ENCODE assay signal across 22 cellular contexts in the genomic region with DNA sequence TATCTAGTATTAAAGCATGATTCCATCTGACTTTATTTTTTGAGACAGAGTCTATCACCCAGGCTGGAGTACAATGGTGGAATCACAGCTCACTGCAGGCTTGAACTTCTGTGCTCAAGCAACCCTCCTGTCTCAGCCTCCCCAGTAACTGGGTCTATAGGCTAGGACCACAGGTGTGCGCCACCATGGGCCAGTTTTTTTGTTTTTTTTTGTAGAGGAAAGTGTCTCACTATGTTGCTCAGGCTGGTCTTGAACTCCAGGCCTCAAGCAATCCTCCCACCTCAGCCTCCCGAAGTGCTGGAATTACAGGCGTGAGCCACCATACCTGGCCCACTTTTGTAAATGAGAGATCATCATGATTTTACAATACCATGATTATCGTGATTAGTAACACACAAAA. TPM values are rescaled to one million over a fixed set of nuclear protein-coding genes. Genes with fewer than 3 reads are reported as not detected.
DNase-seq lines count a peak whose midpoint lies in the region; ATAC-seq and TF ChIP-seq lines count a peak whose summit lies in the region.
"Had no signal": no experiment of that assay in that cellular context is flagged by ENCODE, and none has a peak within 500 bp of the region (broad histone marks: within the 10 kb centered on the region; RNA-seq: fewer than 3 reads in every experiment).

No MANE protein-coding gene starts in this region.

- no peak overlapping the region for H3K27ac ChIP-seq in mammary epithelial cell (ENCODE audit: insufficient read depth, low read depth, low read length)
- no peak overlapping the region for H3K27ac ChIP-seq in prostate gland
- H3K27ac ChIP-seq: C4-2B, SJSA1 had no signal

- dilution Hi-C loops in mammary epithelial cell (cut with HindIII; ENCODE audit: low sequenced_read_pairs): loop anchor here (5.0 kb wide), 1 partner anchor 45 kb away; no protein-coding TSS in a partner anchor

- TF ChIP-seq CTCF in mammary epithelial cell (conservative IDR thresholded peaks at IDR 0.05 in 1 of 2, IDR thresholded peaks at IDR 0.05 in 1 of 2; ENCODE audit: extremely low read depth in 1 of 2, insufficient read depth in 1 of 2, low read depth in 1 of 2, low read length in 2 of 2) (no peak), prostate gland (IDR thresholded peaks at IDR 0.05) (no peak)

- ATAC-seq in activated T-helper 17 cell treated with anti-CD3 and anti-CD28 coated beads, Interleukin-2, amount 50 U/mL, for 72 hours (replicated peaks): no peak
- ATAC-seq: Right ventricle myocardium inferior had no signal

- peaks cover 64% of the 10 kb centered on the region for H3K79me2 ChIP-seq in mammary epithelial cell (ENCODE audit: insufficient read depth, low read length)

- H3K4me3 Mint-ChIP-seq in activated CD4-positive, alpha-beta memory T cell treated with anti-CD3 and anti-CD28 coated beads for 36 hours: no peak overlapping the region
- H3K4me3 Mint-ChIP-seq in activated CD4-positive, alpha-beta memory T cell treated with anti-CD3 and anti-CD28 coated beads, Interleukin-2, amount 10 ng/mL, durations not matched to agents 7 days and 5 days: no peak overlapping the region
- no peak overlapping the region for H3K4me3 Mint-ChIP-seq in activated naive CD8-positive, alpha-beta T cell
- no peak overlapping the region for H3K4me3 Mint-ChIP-seq in activated naive CD8-positive, alpha-beta T cell treated with anti-CD3 and anti-CD28 coated beads for 36 hours
- no peak overlapping the region for H3K4me3 Mint-ChIP-seq in activated T-helper 17 cell treated with anti-CD3 and anti-CD28 coated beads, Interleukin-2, amount 50 U/mL, for 72 hours
- H3K4me3 Mint-ChIP-seq: HFFc6 had no signal

- H2AFZ ChIP-seq in mammary epithelial cell (ENCODE audit: low read depth, low read length): no peak overlapping the region

- CTCF ChIA-PET in activated CD4-positive, alpha-beta memory T cell treated with anti-CD3 and anti-CD28 coated beads for 36 hours (lab: Charles Lee): interaction anchor here (1.0 kb wide), 1 partner anchor 45 kb away, joined by 3 read pairs; no protein-coding TSS in a partner anchor
- CTCF ChIA-PET in activated CD4-positive, alpha-beta memory T cell treated with anti-CD3 and anti-CD28 coated beads, Interleukin-2, amount 10 ng/mL, durations not matched to agents 7 days and 5 days (lab: Charles Lee): no interaction called here
- CTCF ChIA-PET in mammary epithelial cell (lab: Charles Lee; ENCODE audit: low non-redundant PET): no interaction called here

- H3K9ac ChIP-seq in mammary epithelial cell (ENCODE audit: insufficient read depth, low read length): no peak overlapping the region

- peaks cover 13% of the 10 kb centered on the region for H4K20me1 ChIP-seq in mammary epithelial cell (ENCODE audit: insufficient read depth, low read length)

- intact Hi-C loops in activated CD4-positive, alpha-beta memory T cell treated with anti-CD3 and anti-CD28 coated beads for 36 hours (cut with micrococcal nuclease): no loop called here
- intact Hi-C loops in mammary epithelial cell (cut with micrococcal nuclease) (loop anchor here (10.0 kb wide), 1 partner anchor 402 kb away; no protein-coding TSS in a partner anchor), prostate gland (cut with DNase I) (no loop called here)

- H3K27me3 ChIP-seq in mammary epithelial cell (ENCODE audit: insufficient read depth, low read length) (no peaks in the 10 kb centered on the region), prostate gland (replicated peaks; ENCODE audit: insufficient read depth) (no peaks in the 10 kb centered on the region)
- H3K27me3 ChIP-seq: SJSA1 had no signal

- no peaks in the 10 kb centered on the region for H3K9me3 ChIP-seq in mammary epithelial cell (replicated peaks; ENCODE audit: insufficient read depth, low read length)
- no peaks in the 10 kb centered on the region for H3K9me3 ChIP-seq in prostate gland
- H3K9me3 ChIP-seq: SJSA1 had no signal

- peak overlapping the region; percentile 38 for H3K27ac Mint-ChIP-seq in activated CD4-positive, alpha-beta memory T cell treated with anti-CD3 and anti-CD28 coated beads for 36 hours
- no peak overlapping the region for H3K27ac Mint-ChIP-seq in activated CD4-positive, alpha-beta memory T cell treated with anti-CD3 and anti-CD28 coated beads, Interleukin-2, amount 10 ng/mL, durations not matched to agents 7 days and 5 days
- peak overlapping the region; percentile 67 for H3K27ac Mint-ChIP-seq in activated naive CD8-positive, alpha-beta T cell
- no peak overlapping the region for H3K27ac Mint-ChIP-seq in activated naive CD8-positive, alpha-beta T cell treated with anti-CD3 and anti-CD28 coated beads for 36 hours
- peak overlapping the region; percentile 52 for H3K27ac Mint-ChIP-seq in activated T-helper 17 cell treated with anti-CD3 and anti-CD28 coated beads, Interleukin-2, amount 50 U/mL, for 72 hours
- H3K27ac Mint-ChIP-seq: HFFc6 had no signal

- H3K4me2 ChIP-seq in mammary epithelial cell (ENCODE audit: insufficient read depth, low read depth, low read length): no peak overlapping the region

- H3K4me1 ChIP-seq in mammary epithelial cell (ENCODE audit: insufficient read depth, low read length) (peaks cover 11% of the 10 kb centered on the region), prostate gland (replicated peaks) (no peaks in the 10 kb centered on the region)
- H3K4me1 ChIP-seq: SJSA1 had no signal

- no peak for TF ChIP-seq POLR2A in prostate gland (IDR thresholded peaks at IDR 0.05)

- 98% methylated on average over 4 of the region's 4 CpGs for WGBS in mammary epithelial cell (ENCODE audit: low coverage, missing lambda C conversion rate)
- WGBS in prostate gland: 94% methylated on average over 4 of the region's 4 CpGs

- no peaks in the 10 kb centered on the region for H3K27me3 Mint-ChIP-seq in activated CD4-positive, alpha-beta memory T cell treated with anti-CD3 and anti-CD28 coated beads for 36 hours
- no peaks in the 10 kb centered on the region for H3K27me3 Mint-ChIP-seq in activated CD4-positive, alpha-beta memory T cell treated with anti-CD3 and anti-CD28 coated beads, Interleukin-2, amount 10 ng/mL, durations not matched to agents 7 days and 5 days
- H3K27me3 Mint-ChIP-seq in activated naive CD8-positive, alpha-beta T cell: no peaks in the 10 kb centered on the region
- no peaks in the 10 kb centered on the region for H3K27me3 Mint-ChIP-seq in activated naive CD8-positive, alpha-beta T cell treated with anti-CD3 and anti-CD28 coated beads for 36 hours
- no peaks in the 10 kb centered on the region for H3K27me3 Mint-ChIP-seq in activated T-helper 17 cell treated with anti-CD3 and anti-CD28 coated beads, Interleukin-2, amount 50 U/mL, for 72 hours

- no peak for DNase-seq in activated CD4-positive, alpha-beta memory T cell treated with anti-CD3 and anti-CD28 coated beads for 36 hours
- no peak for DNase-seq in activated CD4-positive, alpha-beta memory T cell treated with anti-CD3 and anti-CD28 coated beads, Interleukin-2, amount 10 ng/mL, durations not matched to agents 7 days and 5 days
- no peak for DNase-seq in activated naive CD8-positive, alpha-beta T cell treated with anti-CD3 and anti-CD28 coated beads for 36 hours
- DNase-seq in middle frontal gyrus (ENCODE audit: extremely low spot score, low spot score) (no peak), mammary epithelial cell (no peak), prostate gland (ENCODE audit: low spot score) (no peak)
- DNase-seq: DMS53, GF-D8, H7, HFFc6, Kasumi-1, NCI-H1417, NCI-H187, NCI-H2107, NCI-H446 treated with DMSO at 0.1 percent for 48 hours, NCI-H526 treated with DMSO at 0.1 percent for 48 hours, OCI-M1 had no signal

- H3K36me3 Mint-ChIP-seq in activated CD4-positive, alpha-beta memory T cell treated with anti-CD3 and anti-CD28 coated beads for 36 hours: peaks cover 44% of the 10 kb centered on the region
- H3K36me3 Mint-ChIP-seq in activated CD4-positive, alpha-beta memory T cell treated with anti-CD3 and anti-CD28 coated beads, Interleukin-2, amount 10 ng/mL, durations not matched to agents 7 days and 5 days (ENCODE audit: low read depth): peaks cover 70% of the 10 kb centered on the region
- peaks cover 6% of the 10 kb centered on the region for H3K36me3 Mint-ChIP-seq in activated naive CD8-positive, alpha-beta T cell
- H3K36me3 Mint-ChIP-seq in activated naive CD8-positive, alpha-beta T cell treated with anti-CD3 and anti-CD28 coated beads for 36 hours: peaks cover 32% of the 10 kb centered on the region
- peaks cover 95% of the 10 kb centered on the region for H3K36me3 Mint-ChIP-seq in activated T-helper 17 cell treated with anti-CD3 and anti-CD28 coated beads, Interleukin-2, amount 50 U/mL, for 72 hours (ENCODE audit: low read depth)

- H3K9me3 Mint-ChIP-seq in activated CD4-positive, alpha-beta memory T cell treated with anti-CD3 and anti-CD28 coated beads for 36 hours: no peaks in the 10 kb centered on the region
- no peaks in the 10 kb centered on the region for H3K9me3 Mint-ChIP-seq in activated CD4-positive, alpha-beta memory T cell treated with anti-CD3 and anti-CD28 coated beads, Interleukin-2, amount 10 ng/mL, durations not matched to agents 7 days and 5 days
- no peaks in the 10 kb centered on the region for H3K9me3 Mint-ChIP-seq in activated naive CD8-positive, alpha-beta T cell (ENCODE audit: low read depth)
- no peaks in the 10 kb centered on the region for H3K9me3 Mint-ChIP-seq in activated naive CD8-positive, alpha-beta T cell treated with anti-CD3 and anti-CD28 coated beads for 36 hours
- no peaks in the 10 kb centered on the region for H3K9me3 Mint-ChIP-seq in activated T-helper 17 cell treated with anti-CD3 and anti-CD28 coated beads, Interleukin-2, amount 50 U/mL, for 72 hours
- H3K9me3 Mint-ChIP-seq: HFFc6 had no signal

- H3K36me3 ChIP-seq in mammary epithelial cell (ENCODE audit: insufficient read depth, low read length) (peaks cover 46% of the 10 kb centered on the region), prostate gland (no peaks in the 10 kb centered on the region)

- POLR2A ChIA-PET in activated CD4-positive, alpha-beta memory T cell treated with anti-CD3 and anti-CD28 coated beads for 36 hours (lab: Charles Lee): no interaction called here
- POLR2A ChIA-PET in activated CD4-positive, alpha-beta memory T cell treated with anti-CD3 and anti-CD28 coated beads, Interleukin-2, amount 10 ng/mL, durations not matched to agents 7 days and 5 days (lab: Charles Lee): no interaction called here

- H3K4me3 ChIP-seq in mammary epithelial cell (replicated peaks in 1 of 3; ENCODE audit: insufficient read depth in 1 of 3, low read depth in 2 of 3, low read length in 3 of 3) (no peak overlapping the region), prostate gland (no peak overlapping the region)
- H3K4me3 ChIP-seq: SJSA1 had no signal

- peaks cover 24% of the 10 kb centered on the region for H3K4me1 Mint-ChIP-seq in activated CD4-positive, alpha-beta memory T cell treated with anti-CD3 and anti-CD28 coated beads for 36 hours (ENCODE audit: low read depth)
- H3K4me1 Mint-ChIP-seq in activated CD4-positive, alpha-beta memory T cell treated with anti-CD3 and anti-CD28 coated beads, Interleukin-2, amount 10 ng/mL, durations not matched to agents 7 days and 5 days: peaks cover 34% of the 10 kb centered on the region
- peaks cover 45% of the 10 kb centered on the region for H3K4me1 Mint-ChIP-seq in activated naive CD8-positive, alpha-beta T cell (ENCODE audit: low read depth)
- H3K4me1 Mint-ChIP-seq in activated naive CD8-positive, alpha-beta T cell treated with anti-CD3 and anti-CD28 coated beads for 36 hours: peaks cover 21% of the 10 kb centered on the region
- peaks cover 5% of the 10 kb centered on the region for H3K4me1 Mint-ChIP-seq in activated T-helper 17 cell treated with anti-CD3 and anti-CD28 coated beads, Interleukin-2, amount 50 U/mL, for 72 hours

- no TSS peak for BruUV-seq in mammary epithelial cell (replicated peaks; lab: Mats Ljungman, UMichigan)

- in situ Hi-C loops in mammary epithelial cell (cut with MboI; ENCODE audit: low sequenced_read_pairs in 2 of 2): no loop called here

RNA-seq across cellular contexts. Expression of gene PPP1R15B, which starts 9.2 kb away (rescaled TPM):
- 10 to 100 TPM; 54.9 to 57.1 TPM for total RNA-seq in activated CD4-positive, alpha-beta memory T cell treated with anti-CD3 and anti-CD28 coated beads for 36 hours
- 10 to 100 TPM; 76.0 to 76.1 TPM for total RNA-seq in activated CD4-positive, alpha-beta memory T cell treated with anti-CD3 and anti-CD28 coated beads, Interleukin-2, amount 10 ng/mL, durations not matched to agents 7 days and 5 days
- 10 to 100 TPM; 78.6 to 79.9 TPM for total RNA-seq in activated naive CD8-positive, alpha-beta T cell treated with anti-CD3 and anti-CD28 coated beads for 36 hours
- total RNA-seq in activated T-helper 17 cell treated with anti-CD3 and anti-CD28 coated beads, Interleukin-2, amount 50 U/mL, for 72 hours: 10 to 100 TPM; 63.9 to 71.6 TPM
- total RNA-seq in mammary epithelial cell (10 to 100 TPM; 33.4 to 37.5 TPM), prostate gland (10 to 100 TPM; 43.5 to 45.0 TPM)
- polyA plus RNA-seq in mammary epithelial cell: 20.1 TPM
- polyA minus RNA-seq in mammary epithelial cell: 41.7 TPM

RNA-seq across cellular contexts. Expression of gene PLEKHA6, which starts 42.7 kb away (rescaled TPM):
- total RNA-seq in activated CD4-positive, alpha-beta memory T cell treated with anti-CD3 and anti-CD28 coated beads for 36 hours: under 1 TPM; 0.52 to 0.80 TPM
- total RNA-seq in activated CD4-positive, alpha-beta memory T cell treated with anti-CD3 and anti-CD28 coated beads, Interleukin-2, amount 10 ng/mL, durations not matched to agents 7 days and 5 days: not detected
- total RNA-seq in activated naive CD8-positive, alpha-beta T cell treated with anti-CD3 and anti-CD28 coated beads for 36 hours: 1 to 10 TPM in 1 of 2 experiments, under 1 TPM in 1; 0.74 to 1.5 TPM
- 1 to 10 TPM in 1 of 2 donors, under 1 TPM in 1; 0.37 to 1.3 TPM for total RNA-seq in activated T-helper 17 cell treated with anti-CD3 and anti-CD28 coated beads, Interleukin-2, amount 50 U/mL, for 72 hours
- total RNA-seq in mammary epithelial cell: 10 to 100 TPM in 1 of 2 donors, 1 to 10 TPM in 1; 4.8 to 11.8 TPM
- 7.4 TPM for polyA plus RNA-seq in mammary epithelial cell
- 11.8 TPM for polyA minus RNA-seq in mammary epithelial cell
- 10 to 100 TPM; 24.5 to 49.3 TPM for total RNA-seq in prostate gland

Comparison
In these comparisons a context has a peak if more than half of its experiments do, and no peak if none do; other contexts are left out.
1. H3K27ac Mint-ChIP-seq: peak in activated CD4-positive, alpha-beta memory T cell treated with anti-CD3 and anti-CD28 coated beads for 36 hours (single experiment), activated naive CD8-positive, alpha-beta T cell (single experiment) and activated T-helper 17 cell treated with anti-CD3 and anti-CD28 coated beads, Interleukin-2, amount 50 U/mL, for 72 hours (single experiment); none in activated CD4-positive, alpha-beta memory T cell treated with anti-CD3 and anti-CD28 coated beads, Interleukin-2, amount 10 ng/mL, durations not matched to agents 7 days and 5 days (single experiment) and activated naive CD8-positive, alpha-beta T cell treated with anti-CD3 and anti-CD28 coated beads for 36 hours (single experiment).